1 cellular context compared by ENCODE assay signal in the genomic region with DNA sequence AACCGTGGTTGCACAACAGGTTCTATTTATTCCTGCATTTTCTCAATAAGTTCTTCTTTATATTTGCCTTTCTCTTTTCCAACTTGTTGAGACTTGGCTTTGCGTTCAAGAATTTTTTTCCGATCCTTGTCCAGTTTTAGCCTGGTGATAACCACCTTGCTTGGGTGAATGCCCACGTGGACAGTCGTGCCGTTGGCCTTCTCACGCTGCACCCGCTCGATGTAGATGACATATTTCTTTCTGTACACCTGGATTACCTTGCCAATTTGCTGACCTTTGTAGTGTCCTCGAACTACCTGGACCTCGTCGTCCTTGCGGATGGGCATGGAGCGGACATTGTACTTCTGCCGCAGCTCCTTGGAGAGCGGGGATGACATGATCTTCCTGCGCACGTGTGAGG. TPM values are rescaled to one million over a fixed set of nuclear protein-coding genes. Genes with fewer than 3 reads are reported as not detected.
"Had no signal": no experiment of that assay in that cellular context is flagged by ENCODE, and none has a peak within 500 bp of the region (broad histone marks: within the 10 kb centered on the region; RNA-seq: fewer than 3 reads in every experiment).

No MANE protein-coding gene starts in this region.

RNA-seq across cellular contexts. Expression of gene C11orf21, which starts 33.6 kb away (rescaled TPM):
- total RNA-seq: ascending aorta had no signal
